11 cellular contexts compared by ENCODE assay signal in the genomic region with DNA sequence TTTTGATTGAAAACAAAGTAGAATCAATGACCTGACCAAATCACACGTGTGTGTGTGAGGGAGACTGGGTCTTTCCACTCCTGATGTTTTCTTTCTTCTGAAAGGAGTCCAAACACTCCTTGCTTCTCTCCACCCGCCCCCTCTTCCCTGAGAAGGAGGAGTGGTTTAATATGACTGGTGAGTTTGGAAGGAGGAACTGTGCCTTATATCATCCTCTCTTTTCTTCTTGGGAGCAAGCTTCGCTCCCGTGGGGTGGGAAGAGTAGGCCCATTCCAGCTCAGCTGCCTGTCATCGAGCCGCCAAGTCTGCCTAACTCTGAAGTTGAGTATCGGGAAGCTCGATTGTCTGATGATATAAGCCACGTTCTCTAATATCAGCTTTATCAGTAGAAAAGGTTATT.
DNase-seq lines count a peak whose midpoint lies in the region; ATAC-seq and TF ChIP-seq lines count a peak whose summit lies in the region.
"Had no signal": no experiment of that assay in that cellular context is flagged by ENCODE, and none has a peak within 500 bp of the region (broad histone marks: within the 10 kb centered on the region; RNA-seq: fewer than 3 reads in every experiment).

No MANE protein-coding gene starts in this region.

- TF ChIP-seq CTCF in colonic mucosa (IDR thresholded peaks at IDR 0.05) (no peak), right lobe of liver (IDR thresholded peaks at IDR 0.05) (no peak)

- intact Hi-C loops in colonic mucosa (cut with DNase I): no loop called here
- intact Hi-C loops in right lobe of liver (cut with DNase I): loop anchor here (10.0 kb wide), 1 partner anchor 53 kb away; no protein-coding TSS in a partner anchor

- ATAC-seq in right lobe of liver (no peak), HG02938 (IDR thresholded peaks at IDR 0.05; ENCODE audit: unreplicated experiment) (no peak), HG03108 (IDR thresholded peaks at IDR 0.05; ENCODE audit: unreplicated experiment) (no peak)
- ATAC-seq: left colon had no signal

- H3K4me2 ChIP-seq in skeletal muscle satellite cell (ENCODE audit: low read length): peak overlapping the region; percentile 42

- no peak for TF ChIP-seq POLR2A in right lobe of liver (IDR thresholded peaks at IDR 0.05)

- 74% methylated on average over 9 of the region's 9 CpGs for WGBS in right lobe of liver (ENCODE audit: insufficient coverage, low coverage, low lambda C conversion rate, missing lambda C conversion rate)

- H3K36me3 ChIP-seq in colonic mucosa: no peaks in the 10 kb centered on the region
- no peaks in the 10 kb centered on the region for H3K36me3 ChIP-seq in right lobe of liver
- H3K36me3 ChIP-seq in skeletal muscle satellite cell (ENCODE audit: insufficient read depth, low read length): no peaks in the 10 kb centered on the region

- H3K4me3 ChIP-seq in colonic mucosa (no peak overlapping the region), right lobe of liver (no peak overlapping the region), skeletal muscle satellite cell (ENCODE audit: low read length) (no peak overlapping the region)

- H3K9ac ChIP-seq in colonic mucosa (ENCODE audit: low read depth in 2 of 2, low read length in 2 of 2) (no peak overlapping the region), skeletal muscle satellite cell (ENCODE audit: low read depth, low read length) (peak overlapping the region; percentile 11)

- H3K9me3 ChIP-seq in colonic mucosa (no peaks in the 10 kb centered on the region), right lobe of liver (no peaks in the 10 kb centered on the region), skeletal muscle satellite cell (replicated peaks; ENCODE audit: low read length) (peaks cover under 1% of the 10 kb centered on the region)

- H3K27me3 ChIP-seq in colonic mucosa (no peaks in the 10 kb centered on the region), right lobe of liver (no peaks in the 10 kb centered on the region), skeletal muscle satellite cell (ENCODE audit: control insufficient read depth, insufficient read depth, low read length) (no peaks in the 10 kb centered on the region)

- H3K4me1 ChIP-seq in colonic mucosa (no peaks in the 10 kb centered on the region), right lobe of liver (peaks cover 0 to 85% (median 49%) of the 10 kb centered on the region in 4 donors), skeletal muscle satellite cell (ENCODE audit: control insufficient read depth, insufficient read depth, low read length) (peaks cover 21% of the 10 kb centered on the region)

- H3K27ac ChIP-seq in colonic mucosa (peak overlapping the region; percentile 28), right lobe of liver (peak overlapping the region; percentile 73 to 88 (median 81))
- H3K27ac ChIP-seq: C4-2B had no signal

- DNase-seq in GM03348 (ENCODE audit: low spot score) (peak; percentile 78), colonic mucosa (no peak), right lobe of liver (no peak), NCI-H2227 treated with DMSO at 0.1 percent for 48 hours (lab: John Stamatoyannopoulos, UW) (no peak), GM19240 (ENCODE audit: insufficient read length, low spot score) (no peak)
- DNase-seq: left colon, NCI-H524 treated with DMSO at 0.1 percent for 48 hours had no signal
